Comparison of ENCODE assay signal across 1 cellular context in genomic region chr2:121479882-121480522, GRCh38.
TF ChIP-seq lines count a peak whose summit lies in the region.

No MANE protein-coding gene starts in this region.

TF ChIP-seq in GM23338, 12 proteins besides CTCF, POLR2A, EP300 and RAD21 (continued from another document):
- TF ChIP-seq NANOG (IDR thresholded peaks at IDR 0.05; ENCODE audit: borderline replicate concordance) (no peak), EZH2 (IDR thresholded peaks at IDR 0.05; ENCODE audit: low read depth, unreplicated experiment) (no peak), STAT1 (IDR thresholded peaks at IDR 0.05; ENCODE audit: unreplicated experiment) (no peak)
